20 cellular contexts compared by ENCODE assay signal in genomic region chr14:30035361-30035760, GRCh38.
"Had no signal": no experiment of that assay in that cellular context is flagged by ENCODE, and none has a peak within 500 bp of the region (broad histone marks: within the 10 kb centered on the region; RNA-seq: fewer than 3 reads in every experiment).

No MANE protein-coding gene starts in this region.

- H3K27ac ChIP-seq: HL-60, KMS-11, SJSA1, SK-N-MC had no signal

- H3K27me3 ChIP-seq: SJSA1 had no signal

- H3K36me3 ChIP-seq: SJSA1 had no signal

- ATAC-seq: K562 had no signal

- H3K4me3 ChIP-seq: K562, SJSA1, SK-N-MC had no signal

- DNase-seq: Kasumi-1, MM.1S, NCI-H1092 treated with DMSO at 0.1 percent for 48 hours, NCI-H1694, NCI-H187 treated with DMSO at 0.1 percent for 48 hours, NCI-H2029 treated with DMSO at 0.1 percent for 48 hours, NCI-H2171 treated with DMSO at 0.1 percent for 48 hours, NCI-H226, NCI-H446, NCI-H510A, NCI-H524 treated with DMSO at 0.1 percent for 48 hours, NCI-H82, Right ventricle myocardium superior, RPMI8226, SIG-M5 had no signal

- H3K9me3 ChIP-seq: SJSA1 had no signal
